In genomic region chr4:138249132-138249531, GRCh38 we compare ENCODE assay signal across 1 cellular context.
TF ChIP-seq lines count a peak whose summit lies in the region.

No MANE protein-coding gene starts in this region.

TF ChIP-seq in A549, 52 proteins besides CTCF, POLR2A, EP300 and RAD21 (continued from another document):
- TF ChIP-seq ELK1 (IDR thresholded peaks at IDR 0.05; ENCODE audit: low read depth, low read length) (no peak), ZC3H11A (IDR thresholded peaks at IDR 0.05) (no peak), ZNF302 (CRISPR knock-in tag; IDR thresholded peaks at IDR 0.05) (no peak)
